ENCODE assay signal across 8 cellular contexts in the genomic region with DNA sequence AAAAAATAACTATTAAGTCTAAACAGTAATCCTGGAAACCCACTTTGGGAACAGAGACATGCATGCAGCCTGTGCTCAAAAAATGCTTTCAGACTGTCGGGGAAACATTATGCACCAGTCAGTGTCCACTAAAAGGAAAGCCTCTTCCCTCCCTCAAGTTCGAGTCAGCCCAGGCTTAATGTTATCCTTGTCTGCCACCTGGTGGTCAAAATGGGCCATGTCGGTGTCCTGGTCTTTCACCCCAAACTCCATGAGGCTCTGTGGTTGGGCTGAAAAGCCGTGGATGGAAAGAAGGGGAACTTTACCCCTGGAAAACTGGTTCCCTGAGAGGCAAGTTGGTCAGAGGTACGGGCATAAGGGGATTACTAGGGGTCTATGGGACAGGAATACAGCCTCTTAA.
DNase-seq lines count a peak whose midpoint lies in the region; ATAC-seq, FAIRE-seq and TF ChIP-seq lines count a peak whose summit lies in the region.

No MANE protein-coding gene starts in this region.

- H3K36me3 Mint-ChIP-seq in activated CD4-positive, alpha-beta memory T cell treated with anti-CD3 and anti-CD28 coated beads for 36 hours = peaks cover 5% of the 10 kb centered on the region

- POLR2A ChIA-PET in activated CD4-positive, alpha-beta memory T cell treated with anti-CD3 and anti-CD28 coated beads for 36 hours (lab: Charles Lee) = interaction anchor here (0.6 kb wide), 1 partner anchor 14 kb away, joined by 3 read pairs; no protein-coding TSS in a partner anchor

- no peak overlapping the region for H3K27ac Mint-ChIP-seq in activated CD4-positive, alpha-beta memory T cell treated with anti-CD3 and anti-CD28 coated beads for 36 hours

- H3K4me1 ChIP-seq in keratinocyte (ENCODE audit: control insufficient read depth, extremely low read depth, insufficient read depth, low read length) = no peaks in the 10 kb centered on the region
- H3K4me1 ChIP-seq in tibial nerve = no peaks in the 10 kb centered on the region
- H3K4me1 ChIP-seq in osteoblast (ENCODE audit: insufficient read depth, low read length) = no peaks in the 10 kb centered on the region

- dilution Hi-C loops in keratinocyte (cut with MboI; ENCODE audit: extremely low pct_ligation_motif_present, low sequenced_read_pairs) = no loop called here

- no peak for FAIRE-seq in HTR-8/SVneo (lab: Jason Lieb, UNC)
- FAIRE-seq in keratinocyte (lab: Jason Lieb, UNC) = no peak

- H3K9me1 ChIP-seq in keratinocyte (ENCODE audit: control insufficient read depth, extremely low read depth, insufficient read depth, low read length) = no peaks in the 10 kb centered on the region

- no peak overlapping the region for H3K27ac ChIP-seq in keratinocyte (ENCODE audit: control insufficient read depth, insufficient read depth, low read length)
- no peak overlapping the region for H3K27ac ChIP-seq in tibial nerve
- H3K27ac ChIP-seq in osteoblast (ENCODE audit: low read depth, low read length) = no peak overlapping the region

- H3K27me3 Mint-ChIP-seq in activated CD4-positive, alpha-beta memory T cell treated with anti-CD3 and anti-CD28 coated beads for 36 hours = no peaks in the 10 kb centered on the region

- 9 to 18% methylated on average over 5 of the region's 5 CpGs for WGBS in tibial nerve, 2 donors

- H3K4me3 ChIP-seq in keratinocyte (ENCODE audit: control insufficient read depth in 2 of 3, extremely low read depth in 1 of 3, insufficient read depth in 2 of 3, low read depth in 1 of 3, low read length in 3 of 3) (no peak overlapping the region), tibial nerve (no peak overlapping the region), osteoblast (ENCODE audit: insufficient read depth, low read length) (no peak overlapping the region)

- CTCF ChIA-PET in activated CD4-positive, alpha-beta memory T cell treated with anti-CD3 and anti-CD28 coated beads for 36 hours (lab: Charles Lee) = interaction anchor here (1.2 kb wide), 1 partner anchor 13 kb away, joined by 3 read pairs; no protein-coding TSS in a partner anchor

- TF ChIP-seq POLR2A in tibial nerve (IDR thresholded peaks at IDR 0.05) = no peak

- no peak overlapping the region for H3K4me2 ChIP-seq in keratinocyte (ENCODE audit: control insufficient read depth, extremely low read depth, insufficient read depth, low read depth, low read length)
- no peak overlapping the region for H3K4me2 ChIP-seq in osteoblast (ENCODE audit: insufficient read depth, low read length)

- no peaks in the 10 kb centered on the region for H3K4me1 Mint-ChIP-seq in activated CD4-positive, alpha-beta memory T cell treated with anti-CD3 and anti-CD28 coated beads for 36 hours (ENCODE audit: low read depth)

- no peak for TF ChIP-seq EP300 in tibial nerve (IDR thresholded peaks at IDR 0.05)

- H4K20me1 ChIP-seq in keratinocyte (ENCODE audit: control insufficient read depth, extremely low read depth, insufficient read depth, low read length) (no peaks in the 10 kb centered on the region), osteoblast (ENCODE audit: insufficient read depth, low read length) (no peaks in the 10 kb centered on the region)

- no peaks in the 10 kb centered on the region for H3K27me3 ChIP-seq in keratinocyte (ENCODE audit: control insufficient read depth, extremely low read depth, insufficient read depth, low read length)
- H3K27me3 ChIP-seq in tibial nerve = no peaks in the 10 kb centered on the region
- no peaks in the 10 kb centered on the region for H3K27me3 ChIP-seq in osteoblast (ENCODE audit: insufficient read depth, low read length)

- DNase-seq in EL (peak; percentile 7), HTR-8/SVneo (ENCODE audit: insufficient read length, low spot score) (peak; percentile 25), keratinocyte (ENCODE audit: low read depth, low spot score) (no peak), tibial nerve (ENCODE audit: low spot score in 2 of 2) (peak in 1 of 2 donors; percentile 57), osteoblast (ENCODE audit: insufficient read length, low spot score, missing footprints) (no peak), NCI-H510A treated with DMSO at 0.1 percent for 48 hours (lab: John Stamatoyannopoulos, UW) (no peak)
- DNase-seq in activated CD4-positive, alpha-beta memory T cell treated with anti-CD3 and anti-CD28 coated beads for 36 hours = peak; percentile 59

- no peak overlapping the region for H3K9ac ChIP-seq in keratinocyte (ENCODE audit: control insufficient read depth, extremely low read depth, insufficient read depth, low read length)

- H3K4me3 Mint-ChIP-seq in activated CD4-positive, alpha-beta memory T cell treated with anti-CD3 and anti-CD28 coated beads for 36 hours = no peak overlapping the region

- no peak overlapping the region for H2AFZ ChIP-seq in keratinocyte (ENCODE audit: control insufficient read depth, low read length)
- H2AFZ ChIP-seq in osteoblast (ENCODE audit: low read length) = no peak overlapping the region

- TF ChIP-seq CTCF in keratinocyte (optimal IDR thresholded peaks at IDR 0.05 in 1 of 3, IDR thresholded peaks at IDR 0.05 in 1 of 3, conservative IDR thresholded peaks at IDR 0.05 in 1 of 3; ENCODE audit: extremely low read depth in 1 of 3, insufficient read depth in 2 of 3, low read length in 3 of 3) = peak; percentile 23 to 50 (median 40)
- TF ChIP-seq CTCF in tibial nerve (IDR thresholded peaks at IDR 0.05) = peak; percentile 9 to 67 (median 43)
- no peak for TF ChIP-seq CTCF in osteoblast (IDR thresholded peaks at IDR 0.05; ENCODE audit: extremely low read depth, low read depth, low read length)

- H3K79me2 ChIP-seq in keratinocyte (ENCODE audit: control insufficient read depth, insufficient read depth, low read length) (no peaks in the 10 kb centered on the region), osteoblast (ENCODE audit: insufficient read depth, low read length) (no peaks in the 10 kb centered on the region)

- intact Hi-C loops in activated CD4-positive, alpha-beta memory T cell treated with anti-CD3 and anti-CD28 coated beads for 36 hours (cut with micrococcal nuclease) = no loop called here

- no peaks in the 10 kb centered on the region for H3K36me3 ChIP-seq in keratinocyte (ENCODE audit: control insufficient read depth in 2 of 2, extremely low read depth in 1 of 2, insufficient read depth in 2 of 2, low read length in 2 of 2)
- no peaks in the 10 kb centered on the region for H3K36me3 ChIP-seq in tibial nerve
- H3K36me3 ChIP-seq in osteoblast (ENCODE audit: insufficient read depth, low read length) = no peaks in the 10 kb centered on the region

- ATAC-seq in HG02938 (IDR thresholded peaks at IDR 0.05; ENCODE audit: unreplicated experiment) = no peak

- H3K9me3 ChIP-seq in keratinocyte (ENCODE audit: control insufficient read depth, low read depth, low read length) (peaks cover 11% of the 10 kb centered on the region), tibial nerve (peaks cover 0 to 55% (median 0%) of the 10 kb centered on the region in 4 donors), osteoblast (ENCODE audit: low read depth, low read length) (peaks cover 2% of the 10 kb centered on the region)

- peaks cover 41% of the 10 kb centered on the region for H3K9me3 Mint-ChIP-seq in activated CD4-positive, alpha-beta memory T cell treated with anti-CD3 and anti-CD28 coated beads for 36 hours

Comparison
In these comparisons a context has a peak if more than half of its experiments do, and no peak if none do; other contexts are left out.
1. DNase-seq: peak in EL (single experiment), HTR-8/SVneo (single experiment) and activated CD4-positive, alpha-beta memory T cell treated with anti-CD3 and anti-CD28 coated beads for 36 hours (single experiment); none in keratinocyte (single experiment), osteoblast (single experiment) and NCI-H510A treated with DMSO at 0.1 percent for 48 hours (single experiment).